In genomic region chr3:185561958-185562357, GRCh38 we compare ENCODE assay signal across 1 cellular context.
TF ChIP-seq lines count a peak whose summit lies in the region.

No MANE protein-coding gene starts in this region.

TF ChIP-seq in GM12878, 131 proteins besides CTCF, POLR2A, EP300 and RAD21:
- TF ChIP-seq IRF5 (IDR thresholded peaks at IDR 0.05; ENCODE audit: borderline replicate concordance) (no peak), PAX8 (IDR thresholded peaks at IDR 0.05) (no peak), SP1 (IDR thresholded peaks at IDR 0.05; ENCODE audit: low read depth, low read length) (no peak), RFX5 (IDR thresholded peaks at IDR 0.05; ENCODE audit: low read depth, low read length) (no peak), IKZF2 (IDR thresholded peaks at IDR 0.05) (no peak), JUNB (IDR thresholded peaks at IDR 0.05) (no peak), CBX5 (IDR thresholded peaks at IDR 0.05; ENCODE audit: low read depth) (no peak), MLLT1 (IDR thresholded peaks at IDR 0.05) (no peak), JUND (IDR thresholded peaks at IDR 0.05; ENCODE audit: low read depth, low read length) (no peak)
- TF ChIP-seq, protein P1, sequence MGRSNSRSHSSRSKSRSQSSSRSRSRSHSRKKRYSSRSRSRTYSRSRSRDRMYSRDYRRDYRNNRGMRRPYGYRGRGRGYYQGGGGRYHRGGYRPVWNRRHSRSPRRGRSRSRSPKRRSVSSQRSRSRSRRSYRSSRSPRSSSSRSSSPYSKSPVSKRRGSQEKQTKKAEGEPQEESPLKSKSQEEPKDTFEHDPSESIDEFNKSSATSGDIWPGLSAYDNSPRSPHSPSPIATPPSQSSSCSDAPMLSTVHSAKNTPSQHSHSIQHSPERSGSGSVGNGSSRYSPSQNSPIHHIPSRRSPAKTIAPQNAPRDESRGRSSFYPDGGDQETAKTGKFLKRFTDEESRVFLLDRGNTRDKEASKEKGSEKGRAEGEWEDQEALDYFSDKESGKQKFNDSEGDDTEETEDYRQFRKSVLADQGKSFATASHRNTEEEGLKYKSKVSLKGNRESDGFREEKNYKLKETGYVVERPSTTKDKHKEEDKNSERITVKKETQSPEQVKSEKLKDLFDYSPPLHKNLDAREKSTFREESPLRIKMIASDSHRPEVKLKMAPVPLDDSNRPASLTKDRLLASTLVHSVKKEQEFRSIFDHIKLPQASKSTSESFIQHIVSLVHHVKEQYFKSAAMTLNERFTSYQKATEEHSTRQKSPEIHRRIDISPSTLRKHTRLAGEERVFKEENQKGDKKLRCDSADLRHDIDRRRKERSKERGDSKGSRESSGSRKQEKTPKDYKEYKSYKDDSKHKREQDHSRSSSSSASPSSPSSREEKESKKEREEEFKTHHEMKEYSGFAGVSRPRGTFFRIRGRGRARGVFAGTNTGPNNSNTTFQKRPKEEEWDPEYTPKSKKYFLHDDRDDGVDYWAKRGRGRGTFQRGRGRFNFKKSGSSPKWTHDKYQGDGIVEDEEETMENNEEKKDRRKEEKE (IDR thresholded peaks at IDR 0.05) = no peak
